21 cellular contexts compared by ENCODE assay signal in the genomic region with DNA sequence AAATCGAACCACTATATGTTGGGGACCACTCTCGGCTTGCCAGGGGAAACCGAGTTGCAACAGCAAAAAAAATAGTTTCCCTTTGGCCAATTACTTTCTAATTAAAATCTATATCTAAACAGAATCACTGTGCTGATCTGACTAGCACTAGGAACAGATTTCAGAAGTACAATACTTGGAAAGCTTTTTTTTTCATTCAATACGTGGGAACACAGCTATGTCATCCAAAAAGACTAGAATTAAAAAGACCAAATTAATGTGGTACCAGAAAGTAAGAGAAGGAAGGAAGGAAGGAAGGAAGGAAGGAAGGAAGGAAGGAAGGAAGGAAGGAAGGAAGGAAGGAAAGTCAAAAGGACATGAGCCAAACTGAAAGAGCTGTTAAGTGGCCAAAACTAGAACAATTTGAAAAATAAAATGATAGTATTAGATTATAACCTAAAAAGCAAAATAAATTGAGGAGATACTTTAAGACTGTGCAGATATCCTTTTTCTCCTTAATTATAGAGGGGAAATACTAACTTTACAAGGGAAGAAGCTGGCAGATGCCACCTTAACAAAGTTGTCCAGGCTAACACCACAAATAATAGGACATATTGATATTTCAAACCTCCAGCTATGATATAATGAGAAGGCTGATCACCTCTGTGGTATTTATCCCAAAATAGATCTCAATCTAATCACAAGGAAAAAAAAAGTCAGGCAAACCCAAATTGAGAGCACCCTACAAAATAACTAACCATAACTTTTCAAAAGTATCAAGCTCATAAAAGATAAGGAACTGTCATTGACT.
DNase-seq lines count a peak whose midpoint lies in the region; ATAC-seq and TF ChIP-seq lines count a peak whose summit lies in the region.
"Had no signal": no experiment of that assay in that cellular context is flagged by ENCODE, and none has a peak within 500 bp of the region (broad histone marks: within the 10 kb centered on the region; RNA-seq: fewer than 3 reads in every experiment).

No MANE protein-coding gene starts in this region.

- H3K27me3 ChIP-seq in mammary epithelial cell (ENCODE audit: insufficient read depth, low read length) (no peaks in the 10 kb centered on the region), GM23338 (ENCODE audit: insufficient read depth) (no peaks in the 10 kb centered on the region)
- H3K27me3 ChIP-seq: BE2C; BLaER1 treated with 17β-estradiol and CSF1 and Interleukin-3, amounts not matched to agents 10 nM and 100 nM had no signal

- H2AFZ ChIP-seq in mammary epithelial cell (ENCODE audit: low read depth, low read length): peak overlapping the region; percentile 26
- no peak overlapping the region for H2AFZ ChIP-seq in GM23338

- DNase-seq in mammary epithelial cell (no peak), MCF 10A (ENCODE audit: unreplicated experiment) (no peak), GM23338 (ENCODE audit: low spot score) (no peak), SK-N-MC (ENCODE audit: low read depth, low spot score) (peak; percentile 97), nephron progenitor cell (no peak), NCI-H82 treated with DMSO at 0.1 percent for 48 hours (lab: John Stamatoyannopoulos, UW; ENCODE audit: unreplicated experiment) (no peak), activated gamma-delta T cell treated with Interleukin-2 at 50 U/mL for 16 hours (no peak)
- DNase-seq: ACHN; AML-193; BE2C; Calu3; CD4-positive, alpha-beta memory T cell; COR-L47; DMS53; DMS79 treated with DMSO at 0.1 percent for 48 hours; GF-D8; H9 had no signal

- H3K4me1 Mint-ChIP-seq in MCF 10A (ENCODE audit: insufficient read depth, unreplicated experiment) (peaks cover 3% of the 10 kb centered on the region), GM23338 (peaks cover 16% of the 10 kb centered on the region), nephron progenitor cell (no peaks in the 10 kb centered on the region)

- H3K36me3 ChIP-seq in mammary epithelial cell (ENCODE audit: insufficient read depth, low read length): no peaks in the 10 kb centered on the region
- H3K36me3 ChIP-seq in GM23338 (ENCODE audit: insufficient read depth): no peaks in the 10 kb centered on the region
- H3K36me3 ChIP-seq in SK-N-MC (ENCODE audit: insufficient read depth, low read length): peaks cover 29% of the 10 kb centered on the region
- H3K36me3 ChIP-seq: BE2C had no signal

- H3K36me3 Mint-ChIP-seq in MCF 10A (ENCODE audit: insufficient read depth, unreplicated experiment) (no peaks in the 10 kb centered on the region), GM23338 (ENCODE audit: low read depth) (peaks cover 8% of the 10 kb centered on the region), nephron progenitor cell (ENCODE audit: low read depth) (peaks cover 9% of the 10 kb centered on the region)
- H3K36me3 Mint-ChIP-seq: CD4-positive, alpha-beta memory T cell had no signal

- BruUV-seq in mammary epithelial cell (replicated peaks; lab: Mats Ljungman, UMichigan): no TSS peak
- no TSS peak for BruUV-seq in MCF 10A (replicated peaks; lab: Mats Ljungman, UMichigan)

- intact Hi-C loops in mammary epithelial cell (cut with micrococcal nuclease) (no loop called here), MCF 10A (cut with micrococcal nuclease) (no loop called here)

- WGBS in mammary epithelial cell (ENCODE audit: low coverage, missing lambda C conversion rate): 89% methylated on average over 4 of the region's 4 CpGs

- dilution Hi-C loops in mammary epithelial cell (cut with HindIII; ENCODE audit: low sequenced_read_pairs): no loop called here

- in situ Hi-C loops in mammary epithelial cell (cut with MboI; ENCODE audit: low sequenced_read_pairs in 2 of 2): no loop called here

- H3K27ac ChIP-seq in mammary epithelial cell (ENCODE audit: insufficient read depth, low read depth, low read length): no peak overlapping the region
- no peak overlapping the region for H3K27ac ChIP-seq in GM23338 (ENCODE audit: low read depth)
- peak overlapping the region; percentile 100 for H3K27ac ChIP-seq in SK-N-MC
- H3K27ac ChIP-seq: 22Rv1; BLaER1 treated with 17β-estradiol and CSF1 and Interleukin-3, amounts not matched to agents 10 nM and 100 nM had no signal

- H3K9me3 ChIP-seq in mammary epithelial cell (replicated peaks; ENCODE audit: insufficient read depth, low read length) (no peaks in the 10 kb centered on the region), SK-N-MC (ENCODE audit: low read depth, low read length) (0 out of 2 replicates have a peak, but pooled peaks cover 11% of the 10 kb centered on the region)
- H3K9me3 ChIP-seq: BE2C had no signal

- H3K79me2 ChIP-seq in mammary epithelial cell (ENCODE audit: insufficient read depth, low read length) (peaks cover 74% of the 10 kb centered on the region), GM23338 (replicated peaks; ENCODE audit: insufficient read depth) (peaks cover 59% of the 10 kb centered on the region)

- H3K9ac ChIP-seq in mammary epithelial cell (ENCODE audit: insufficient read depth, low read length): no peak overlapping the region
- H3K9ac ChIP-seq in SK-N-MC (ENCODE audit: insufficient read length): peak overlapping the region; percentile 72
- H3K9ac ChIP-seq: BLaER1 treated with 17β-estradiol and CSF1 and Interleukin-3, amounts not matched to agents 10 nM and 100 nM had no signal

- H3K9me2 ChIP-seq in GM23338 (ENCODE audit: insufficient read depth): 0 out of 2 replicates have a peak, but pooled peaks cover 3% of the 10 kb centered on the region

- H4K20me1 ChIP-seq in mammary epithelial cell (ENCODE audit: insufficient read depth, low read length) (no peaks in the 10 kb centered on the region), GM23338 (replicated peaks; ENCODE audit: insufficient read depth) (no peaks in the 10 kb centered on the region)
- H4K20me1 ChIP-seq: BLaER1 treated with 17β-estradiol and CSF1 and Interleukin-3, amounts not matched to agents 10 nM and 100 nM had no signal

- H3K4me2 ChIP-seq in mammary epithelial cell (ENCODE audit: insufficient read depth, low read depth, low read length): no peak overlapping the region
- H3K4me2 ChIP-seq in GM23338: no peak overlapping the region

- H3K4me3 ChIP-seq in mammary epithelial cell (replicated peaks in 1 of 3; ENCODE audit: insufficient read depth in 1 of 3, low read depth in 2 of 3, low read length in 3 of 3): no peak overlapping the region
- H3K4me3 ChIP-seq in GM23338: no peak overlapping the region
- H3K4me3 ChIP-seq in SK-N-MC: peak overlapping the region; percentile 65
- H3K4me3 ChIP-seq: BLaER1 treated with 17β-estradiol and CSF1 and Interleukin-3, amounts not matched to agents 10 nM and 100 nM had no signal

- H3K4me3 Mint-ChIP-seq in MCF 10A (ENCODE audit: unreplicated experiment) (no peak overlapping the region), GM23338 (no peak overlapping the region), nephron progenitor cell (no peak overlapping the region)
- H3K4me3 Mint-ChIP-seq: CD4-positive, alpha-beta memory T cell; H9 had no signal

- H3K27ac Mint-ChIP-seq in MCF 10A (ENCODE audit: low read depth, unreplicated experiment) (no peak overlapping the region), GM23338 (0 out of 2 replicates have a peak overlapping the region, but pooled peaks have one; percentile 41), nephron progenitor cell (peak overlapping the region; percentile 54)
- H3K27ac Mint-ChIP-seq: CD4-positive, alpha-beta memory T cell had no signal

- CTCF ChIA-PET in mammary epithelial cell (lab: Charles Lee; ENCODE audit: low non-redundant PET): interaction anchor here (0.7 kb wide), 1 partner anchor 25 kb away, joined by 6 read pairs; no protein-coding TSS in a partner anchor
- CTCF ChIA-PET in MCF 10A (lab: Yijun Ruan, JAX): no interaction called here

- POLR2A ChIA-PET in MCF 10A (lab: Yijun Ruan, JAX): interaction anchor here (0.7 kb wide), 2 partner anchors 12 to 61 kb away, joined by 3 read pairs; no protein-coding TSS in a partner anchor

- no peaks in the 10 kb centered on the region for H3K9me3 Mint-ChIP-seq in MCF 10A (ENCODE audit: unreplicated experiment)
- no peaks in the 10 kb centered on the region for H3K9me3 Mint-ChIP-seq in GM23338
- H3K9me3 Mint-ChIP-seq in nephron progenitor cell: no peaks in the 10 kb centered on the region
- H3K9me3 Mint-ChIP-seq: H9 had no signal

- H3K4me1 ChIP-seq in mammary epithelial cell (ENCODE audit: insufficient read depth, low read length) (no peaks in the 10 kb centered on the region), GM23338 (ENCODE audit: insufficient read depth) (peaks cover 5% of the 10 kb centered on the region; the same call in 1 of the 2 replicates)

- no peaks in the 10 kb centered on the region for H3K27me3 Mint-ChIP-seq in MCF 10A (ENCODE audit: insufficient read depth, unreplicated experiment)
- H3K27me3 Mint-ChIP-seq in GM23338 (ENCODE audit: insufficient read depth, low read depth, poor library complexity): peaks cover 3% of the 10 kb centered on the region
- peaks cover 3% of the 10 kb centered on the region for H3K27me3 Mint-ChIP-seq in nephron progenitor cell (ENCODE audit: low read depth, poor library complexity)
- H3K27me3 Mint-ChIP-seq: CD4-positive, alpha-beta memory T cell had no signal

- TF ChIP-seq CTCF in mammary epithelial cell (conservative IDR thresholded peaks at IDR 0.05 in 1 of 2, IDR thresholded peaks at IDR 0.05 in 1 of 2; ENCODE audit: extremely low read depth in 1 of 2, insufficient read depth in 1 of 2, low read depth in 1 of 2, low read length in 2 of 2): no peak
- no peak for TF ChIP-seq CTCF in MCF 10A (IDR thresholded peaks at IDR 0.05; ENCODE audit: unreplicated experiment)
- no peak for TF ChIP-seq CTCF in GM23338 (conservative IDR thresholded peaks at IDR 0.05; ENCODE audit: low read depth in 2 of 2)
- TF ChIP-seq CTCF in nephron progenitor cell (IDR thresholded peaks at IDR 0.05): no peak

- H3F3A ChIP-seq in GM23338 (replicated peaks; ENCODE audit: low read depth): no peaks in the 10 kb centered on the region

- ATAC-seq in GM23338 (no peak), HG02840 (IDR thresholded peaks at IDR 0.05; ENCODE audit: low FRiP score, unreplicated experiment) (no peak)
- ATAC-seq: HCT116 had no signal

TF ChIP-seq in GM23338, 12 proteins besides CTCF, POLR2A, EP300 and RAD21:
- TF ChIP-seq, protein P1, sequence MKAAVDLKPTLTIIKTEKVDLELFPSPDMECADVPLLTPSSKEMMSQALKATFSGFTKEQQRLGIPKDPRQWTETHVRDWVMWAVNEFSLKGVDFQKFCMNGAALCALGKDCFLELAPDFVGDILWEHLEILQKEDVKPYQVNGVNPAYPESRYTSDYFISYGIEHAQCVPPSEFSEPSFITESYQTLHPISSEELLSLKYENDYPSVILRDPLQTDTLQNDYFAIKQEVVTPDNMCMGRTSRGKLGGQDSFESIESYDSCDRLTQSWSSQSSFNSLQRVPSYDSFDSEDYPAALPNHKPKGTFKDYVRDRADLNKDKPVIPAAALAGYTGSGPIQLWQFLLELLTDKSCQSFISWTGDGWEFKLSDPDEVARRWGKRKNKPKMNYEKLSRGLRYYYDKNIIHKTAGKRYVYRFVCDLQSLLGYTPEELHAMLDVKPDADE (IDR thresholded peaks at IDR 0.05): no peak
- TF ChIP-seq EZH2phosphoT487 (IDR thresholded peaks at IDR 0.05; ENCODE audit: unreplicated experiment) (no peak), JUNB (IDR thresholded peaks at IDR 0.05; ENCODE audit: unreplicated experiment) (no peak), NANOG (IDR thresholded peaks at IDR 0.05; ENCODE audit: borderline replicate concordance) (no peak)
